In the genomic region with DNA sequence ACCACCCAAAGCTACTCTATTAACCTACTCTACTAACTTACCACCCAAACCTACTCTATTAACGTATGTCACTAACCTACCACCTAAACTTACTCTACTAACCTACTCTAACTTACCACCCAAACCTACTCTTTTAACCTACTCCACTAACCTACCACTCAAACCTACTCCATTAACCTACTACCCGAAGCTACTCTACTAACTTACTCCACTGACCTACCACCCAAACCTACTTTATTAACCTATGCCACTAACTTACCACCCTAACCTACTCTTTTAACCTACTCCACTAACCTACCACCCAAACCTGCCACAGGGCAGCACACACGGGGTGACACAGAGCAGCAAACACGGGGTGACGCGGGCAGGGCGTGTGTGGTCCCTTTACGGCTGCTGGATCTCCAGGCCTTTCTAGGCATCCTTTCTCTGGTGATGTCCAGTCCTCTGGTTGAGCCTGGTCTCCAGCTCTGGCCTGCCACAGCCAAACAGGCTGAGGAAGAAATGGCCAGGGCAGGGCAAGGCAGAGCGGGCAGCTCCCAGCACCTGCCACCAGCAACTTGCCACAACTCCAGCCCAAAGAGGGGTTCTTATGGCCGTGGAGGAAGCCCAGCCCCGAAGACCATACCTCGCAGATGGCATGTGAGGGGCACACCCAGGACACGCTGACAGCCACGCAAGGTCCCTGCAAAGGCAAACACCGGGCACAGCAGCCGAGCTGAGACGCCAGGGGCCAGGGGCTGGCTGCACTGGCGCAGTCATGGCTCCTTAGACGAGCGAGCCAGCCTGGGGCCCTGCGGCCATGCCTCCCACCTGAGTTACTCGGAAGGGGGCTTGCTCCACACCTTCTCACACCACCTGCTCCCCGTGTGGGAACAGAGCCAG, we compare ENCODE assay signal across 27 cellular contexts. TPM values are rescaled to one million over a fixed set of nuclear protein-coding genes. Genes with fewer than 3 reads are reported as not detected.
DNase-seq lines count a peak whose midpoint lies in the region; ATAC-seq, FAIRE-seq and TF ChIP-seq lines count a peak whose summit lies in the region.
"Had no signal": no experiment of that assay in that cellular context is flagged by ENCODE, and none has a peak within 500 bp of the region (broad histone marks: within the 10 kb centered on the region; RNA-seq: fewer than 3 reads in every experiment).

No MANE protein-coding gene starts in this region.

- TF ChIP-seq RAD21 in HepG2 (CRISPR knock-in tag; IDR thresholded peaks at IDR 0.05) = no peak

- H3K4me2 ChIP-seq in HepG2 (ENCODE audit: low read depth, low read length) = no peak overlapping the region
- H3K4me2 ChIP-seq: PC-9 had no signal

- no peak overlapping the region for H3K4me3 Mint-ChIP-seq in CD8-positive, alpha-beta T cell
- H3K4me3 Mint-ChIP-seq: activated CD4-positive, alpha-beta memory T cell treated with anti-CD3 and anti-CD28 coated beads for 36 hours; CD4-positive, alpha-beta T cell had no signal

- intact Hi-C loops in HepG2 (cut with micrococcal nuclease; ENCODE audit: unreplicated experiment) = no loop called here
- intact Hi-C loops in CD8-positive, alpha-beta T cell (cut with DNase I, micrococcal nuclease) = no loop called here

- no TSS peak for BruUV-seq in HepG2 (replicated peaks; lab: Mats Ljungman, UMichigan)

- CTCF ChIA-PET in HepG2 (lab: Yijun Ruan, JAX; ENCODE audit: low intra/inter-chr PET ratio, low total read pairs) = no interaction called here
- CTCF ChIA-PET in CD8-positive, alpha-beta T cell (lab: Charles Lee) = interaction anchor here (1.5 kb wide), 1 partner anchor 32 kb away, joined by 3 read pairs; no protein-coding TSS in a partner anchor

- no peaks in the 10 kb centered on the region for H3K79me2 ChIP-seq in HepG2 (ENCODE audit: insufficient read depth, low read length)

- no peaks in the 10 kb centered on the region for H3K36me3 ChIP-seq in WERI-Rb-1
- H3K36me3 ChIP-seq in HepG2 (replicated peaks in 1 of 2; ENCODE audit: control insufficient read depth in 1 of 2, insufficient read depth in 2 of 2, low read length in 2 of 2) = no peaks in the 10 kb centered on the region
- H3K36me3 ChIP-seq in CD8-positive, alpha-beta T cell (ENCODE audit: insufficient read depth, low read length) = no peaks in the 10 kb centered on the region
- H3K36me3 ChIP-seq: vagina had no signal

- H3K4me3 ChIP-seq in WERI-Rb-1 (ENCODE audit: low read depth, low read length) = no peak overlapping the region
- no peak overlapping the region for H3K4me3 ChIP-seq in HepG2 (replicated peaks in 1 of 3; ENCODE audit: insufficient read depth in 1 of 3, low read depth in 2 of 3, low read length in 3 of 3)
- H3K4me3 ChIP-seq in CD8-positive, alpha-beta T cell (ENCODE audit: low read depth, low read length) = no peak overlapping the region
- H3K4me3 ChIP-seq: PC-9, psoas muscle, SK-N-MC, vagina had no signal

- peak; percentile 28 for FAIRE-seq in GM12891 (lab: Jason Lieb, UNC)
- no peak for FAIRE-seq in HepG2 (lab: Jason Lieb, UNC)
- FAIRE-seq: islet of Langerhans had no signal

- no peaks in the 10 kb centered on the region for H3K4me1 ChIP-seq in HepG2 (ENCODE audit: insufficient read depth, low read length)
- no peaks in the 10 kb centered on the region for H3K4me1 ChIP-seq in CD8-positive, alpha-beta T cell (ENCODE audit: insufficient read depth, low read length)

- no peaks in the 10 kb centered on the region for H3K36me3 Mint-ChIP-seq in CD8-positive, alpha-beta T cell
- H3K36me3 Mint-ChIP-seq: activated CD4-positive, alpha-beta memory T cell treated with anti-CD3 and anti-CD28 coated beads for 36 hours had no signal

- ATAC-seq in HepG2 (peak; percentile 34), GM21390 (IDR thresholded peaks at IDR 0.05; ENCODE audit: unreplicated experiment) (no peak)
- ATAC-seq in CD8-positive, alpha-beta T cell = no peak
- ATAC-seq: psoas muscle had no signal

- no peaks in the 10 kb centered on the region for H4K20me1 ChIP-seq in HepG2 (ENCODE audit: insufficient read depth, low read length)

- DNase-seq in GM12891 (ENCODE audit: insufficient read length, low spot score) (no peak), WERI-Rb-1 (peak; percentile 8), HepG2 (ENCODE audit: low spot score) (no peak), retina (peak; percentile 23), NCI-H748 treated with DMSO at 0.1 percent for 48 hours (lab: John Stamatoyannopoulos, UW) (no peak), amygdala (lab: John Stamatoyannopoulos, UW) (no peak)
- DNase-seq in CD8-positive, alpha-beta T cell = no peak
- DNase-seq: activated CD4-positive, alpha-beta memory T cell treated with anti-CD3 and anti-CD28 coated beads for 36 hours; activated CD4-positive, CD25-positive, alpha-beta regulatory T cell; caudate nucleus; CD4-positive, alpha-beta T cell; GF-D8; GOT3; hippocampal formation; Kasumi-1; midbrain; NCI-H1048; NCI-H187 treated with DMSO at 0.1 percent for 48 hours; NCI-H226; psoas muscle; stimulated activated CD4-positive, alpha-beta T cell treated with anti-CD3 and anti-CD28 coated beads, Interleukin-12 subunit alpha, Interleukin-12 subunit beta, amount 100 ng/mL, for 4 hours; T-helper 9 cell had no signal

- no peak overlapping the region for H2AFZ ChIP-seq in HepG2 (ENCODE audit: low read length)
- H2AFZ ChIP-seq: PC-9 had no signal

- H3K9me3 Mint-ChIP-seq in CD8-positive, alpha-beta T cell = no peaks in the 10 kb centered on the region
- H3K9me3 Mint-ChIP-seq: activated CD4-positive, alpha-beta memory T cell treated with anti-CD3 and anti-CD28 coated beads for 36 hours had no signal

- no peak overlapping the region for H3K27ac Mint-ChIP-seq in CD8-positive, alpha-beta T cell
- H3K27ac Mint-ChIP-seq: activated CD4-positive, alpha-beta memory T cell treated with anti-CD3 and anti-CD28 coated beads for 36 hours; CD4-positive, alpha-beta T cell had no signal

- no peaks in the 10 kb centered on the region for H3K27me3 ChIP-seq in WERI-Rb-1 (ENCODE audit: insufficient read depth, low read depth, severe bottlenecking)
- H3K27me3 ChIP-seq in HepG2 (ENCODE audit: control insufficient read depth in 1 of 2, insufficient read depth in 2 of 2, low read length in 2 of 2) = peaks cover 9 to 27% of the 10 kb centered on the region in 2 experiments; a peak in 4 of 5 replicates
- no peaks in the 10 kb centered on the region for H3K27me3 ChIP-seq in CD8-positive, alpha-beta T cell (ENCODE audit: insufficient read depth, low read length)
- H3K27me3 ChIP-seq: vagina had no signal

- 51% methylated on average over 15 of the region's 23 CpGs for WGBS in HepG2 (ENCODE audit: low lambda C conversion rate)

- POLR2A ChIA-PET in HepG2 (lab: Yijun Ruan, JAX) = no interaction called here
- POLR2A ChIA-PET in CD8-positive, alpha-beta T cell (lab: Charles Lee) = interaction anchor here (0.7 kb wide), 1 partner anchor 289 kb away, joined by 3 read pairs; no protein-coding TSS in a partner anchor

- no peak overlapping the region for H3K27ac ChIP-seq in WERI-Rb-1
- H3K27ac ChIP-seq in HepG2 (ENCODE audit: extremely low read length, insufficient read depth, low read length) = no peak overlapping the region
- no peak overlapping the region for H3K27ac ChIP-seq in CD8-positive, alpha-beta T cell (ENCODE audit: low read depth, low read length)
- H3K27ac ChIP-seq: PC-9, psoas muscle, SK-N-MC, vagina had no signal

- in situ Hi-C loops in HepG2 (cut with HindIII; ENCODE audit: extremely low pct_ligation_motif_present, low pct_unique_long_range_greater_than_20kb) = no loop called here

- H3K9ac ChIP-seq in HepG2 (ENCODE audit: insufficient read depth, low read depth, low read length) = no peak overlapping the region

- no peaks in the 10 kb centered on the region for H3K4me1 Mint-ChIP-seq in CD8-positive, alpha-beta T cell (ENCODE audit: low read depth)

- TF ChIP-seq CTCF in WERI-Rb-1 (IDR thresholded peaks at IDR 0.05; ENCODE audit: low read depth, low read length) = no peak
- no peak for TF ChIP-seq CTCF in HepG2 (CRISPR knock-in tag; IDR thresholded peaks at IDR 0.05)
- TF ChIP-seq CTCF in CD8-positive, alpha-beta T cell (IDR thresholded peaks at IDR 0.05) = no peak

- peaks cover 6% of the 10 kb centered on the region for H3K27me3 Mint-ChIP-seq in CD8-positive, alpha-beta T cell (ENCODE audit: low read depth)
- H3K27me3 Mint-ChIP-seq: activated CD4-positive, alpha-beta memory T cell treated with anti-CD3 and anti-CD28 coated beads for 36 hours; CD4-positive, alpha-beta T cell had no signal

- TF ChIP-seq EP300 in HepG2 (IDR thresholded peaks at IDR 0.05; ENCODE audit: low read depth in 2 of 2, low read length in 2 of 2) = no peak
- TF ChIP-seq EP300 in HepG2 (CRISPR knock-in tag; IDR thresholded peaks at IDR 0.05; ENCODE audit: borderline replicate concordance) = no peak

- TF ChIP-seq POLR2A in GM12891 (IDR thresholded peaks at IDR 0.05; ENCODE audit: low read depth, low read length) = no peak
- TF ChIP-seq POLR2A in HepG2 (IDR thresholded peaks at IDR 0.05; ENCODE audit: insufficient read depth in 1 of 2, low read depth in 2 of 2, low read length in 2 of 2) = no peak

- H3K9me3 ChIP-seq in WERI-Rb-1 (ENCODE audit: severe bottlenecking) = peaks cover 2% of the 10 kb centered on the region
- no peaks in the 10 kb centered on the region for H3K9me3 ChIP-seq in HepG2 (ENCODE audit: low read length)
- H3K9me3 ChIP-seq in CD8-positive, alpha-beta T cell (ENCODE audit: low read length) = no peaks in the 10 kb centered on the region
- H3K9me3 ChIP-seq: psoas muscle, vagina had no signal

RNA-seq across cellular contexts. Expression of a gene that starts 25.7 kb away (rescaled TPM):
- polyA plus RNA-seq in GM12891 (2012; ENCODE audit: low read depth, missing spikeins) = 8.3 TPM
- total RNA-seq in HepG2 (2016; rRNA removed; fragmentation: Illumina TruSeq; extraction: Trizol) = not detected in 2 replicates
- not detected in 2 replicates for total RNA-seq in HepG2 (2016; cell fraction: cytosol; rRNA removed; fragmentation: Illumina TruSeq; extraction: Trizol; ENCODE audit: low read depth)
- total RNA-seq in HepG2 (2016; cell fraction: insoluble cytoplasmic fraction; rRNA removed; fragmentation: Illumina TruSeq; extraction: Trizol) = not detected in 2 replicates
- total RNA-seq in HepG2 (2016; cell fraction: membrane; rRNA removed; fragmentation: Illumina TruSeq; extraction: Trizol) = not detected in 2 replicates
- total RNA-seq in HepG2 (2016; cell fraction: nucleus; rRNA removed; fragmentation: Illumina TruSeq; extraction: Trizol) = not detected in 2 replicates
- polyA plus RNA-seq in HepG2 (2011; rRNA removed) = not detected in 2 replicates
- polyA plus RNA-seq in HepG2 (2011; cell fraction: cytosol; rRNA removed) = 0.04 TPM in 1 of 2 replicates, not detected in the other
- polyA plus RNA-seq in HepG2 (2011; cell fraction: nucleus; rRNA removed) = not detected in 2 replicates
- not detected in 2 replicates for polyA plus RNA-seq in HepG2 (2012)
- polyA plus RNA-seq in HepG2 (2016; cell fraction: cytosol; fragmentation: Illumina TruSeq; extraction: Trizol; ENCODE audit: low read depth) = not detected in 2 replicates
- polyA plus RNA-seq in HepG2 (2016; cell fraction: insoluble cytoplasmic fraction; fragmentation: Illumina TruSeq; extraction: Trizol; ENCODE audit: low read depth) = not detected in 2 replicates
- not detected in 2 replicates for polyA plus RNA-seq in HepG2 (2016; cell fraction: membrane; fragmentation: Illumina TruSeq; extraction: Trizol; ENCODE audit: low read depth)
- not detected in 2 replicates for polyA plus RNA-seq in HepG2 (2016; cell fraction: nucleus; fragmentation: Illumina TruSeq; extraction: Trizol; ENCODE audit: insufficient read depth, low read depth)
- 8.0 TPM in 1 of 2 replicates, not detected in the other for polyA minus RNA-seq in HepG2 (2011; rRNA and poly(A)+ RNA removed; ENCODE audit: low replicate concordance)
- polyA minus RNA-seq in HepG2 (2011; cell fraction: cytosol; rRNA and poly(A)+ RNA removed) = 0.53 TPM in 1 of 2 replicates, not detected in the other
- 0.26 TPM in 1 of 2 replicates, not detected in the other for polyA minus RNA-seq in HepG2 (2011; cell fraction: nucleus; rRNA and poly(A)+ RNA removed)
- 1 to 10 TPM in 1 of 2 experiments, under 1 TPM in 1; 0.76 to 1.4 TPM for total RNA-seq in CD8-positive, alpha-beta T cell
- total RNA-seq: activated CD4-positive, alpha-beta memory T cell treated with anti-CD3 and anti-CD28 coated beads for 36 hours had no signal

Comparison
In these comparisons a context has a peak if more than half of its experiments do, and no peak if none do; other contexts are left out.
1. DNase-seq: peak in WERI-Rb-1 (single experiment) and retina (single experiment); none in GM12891 (single experiment), HepG2 (single experiment), CD8-positive, alpha-beta T cell (0 of 7), NCI-H748 treated with DMSO at 0.1 percent for 48 hours (single experiment) and amygdala (0 of 56).